ENCODE assay signal across 8 cellular contexts in genomic region chr4:48016141-48017107, GRCh38. TPM values are rescaled to one million over a fixed set of nuclear protein-coding genes. Genes with fewer than 3 reads are reported as not detected.
DNase-seq lines count a peak whose midpoint lies in the region; ATAC-seq and TF ChIP-seq lines count a peak whose summit lies in the region.

TSS of gene CNGA1 (minus strand) at chr4:48016681. CDS start at chr4:47952689, 63,992 bp downstream.
TSS of gene NIPAL1 (plus strand) at chr4:48016772. CDS start at chr4:48016840, 68 bp downstream.

- H3K4me1 ChIP-seq in effector memory CD4-positive, alpha-beta T cell (ENCODE audit: control insufficient read depth, insufficient read depth, low read length, poor library complexity, severe bottlenecking) = peaks cover 13% of the 10 kb centered on the region

- peak; percentile 49 for TF ChIP-seq CTCF in C4-2B (conservative IDR thresholded peaks at IDR 0.05)
- TF ChIP-seq CTCF in activated CD8-positive, alpha-beta T cell treated with anti-CD3 and anti-CD28 coated beads for 36 hours (IDR thresholded peaks at IDR 0.05) = no peak

- CTCF ChIA-PET in activated CD8-positive, alpha-beta T cell treated with anti-CD3 and anti-CD28 coated beads for 36 hours (lab: Charles Lee) = interaction anchor here (1.0 to 4.2 kb wide), 5 partner anchors 17 to 74 kb away, joined by 3 to 44 read pairs (median 3); no protein-coding TSS in a partner anchor

- H3K9me3 ChIP-seq in effector memory CD4-positive, alpha-beta T cell (ENCODE audit: control insufficient read depth, low read length) = no peaks in the 10 kb centered on the region

- peak within 1 kb of the TSS; percentile 75 for H3K4me3 ChIP-seq in effector memory CD4-positive, alpha-beta T cell (ENCODE audit: insufficient read depth, low read depth, low read length, poor library complexity, severe bottlenecking)

- H3K36me3 Mint-ChIP-seq in activated CD8-positive, alpha-beta T cell treated with anti-CD3 and anti-CD28 coated beads for 36 hours (ENCODE audit: low read depth) = no peaks in the 10 kb centered on the region
- H3K36me3 Mint-ChIP-seq in memory B cell = no peaks in the 10 kb centered on the region

- DNase-seq in NCI-H748 (lab: John Stamatoyannopoulos, UW; ENCODE audit: unreplicated experiment) (peak; percentile 85), memory B cell (ENCODE audit: low spot score in 2 of 2) (peak; percentile 25 to 60)
- DNase-seq in activated CD8-positive, alpha-beta T cell treated with anti-CD3 and anti-CD28 coated beads for 36 hours = peak; percentile 69
- DNase-seq in effector memory CD4-positive, alpha-beta T cell = peak; percentile 43 to 64 (median 56)
- DNase-seq in stimulated activated CD8-positive, alpha-beta memory T cell treated with anti-CD3 and anti-CD28 coated beads, Interleukin-12 subunit alpha, Interleukin-12 subunit beta, amount 100 ng/mL, for 1 hour (ENCODE audit: low read depth) = peak; percentile 35

- no peaks in the 10 kb centered on the region for H3K9me3 Mint-ChIP-seq in activated CD8-positive, alpha-beta T cell treated with anti-CD3 and anti-CD28 coated beads for 36 hours
- no peaks in the 10 kb centered on the region for H3K9me3 Mint-ChIP-seq in memory B cell

- H3K27me3 ChIP-seq in effector memory CD4-positive, alpha-beta T cell (replicated peaks; ENCODE audit: control insufficient read depth, insufficient read depth, low read length, poor library complexity, severe bottlenecking) = no peaks in the 10 kb centered on the region

- peak within 1 kb of the TSS; percentile 47 for H3K27ac ChIP-seq in C4-2B
- H3K27ac ChIP-seq in effector memory CD4-positive, alpha-beta T cell (ENCODE audit: insufficient read depth, low read length, poor library complexity, severe bottlenecking) = peak within 1 kb of the TSS; percentile 33

- peaks cover 23% of the 10 kb centered on the region for H3K4me1 Mint-ChIP-seq in activated CD8-positive, alpha-beta T cell treated with anti-CD3 and anti-CD28 coated beads for 36 hours (ENCODE audit: low read depth)
- H3K4me1 Mint-ChIP-seq in memory B cell = peaks cover 12% of the 10 kb centered on the region

- POLR2A ChIA-PET in activated CD8-positive, alpha-beta T cell treated with anti-CD3 and anti-CD28 coated beads for 36 hours (lab: Charles Lee) = interaction anchor here (0.6 to 1.0 kb wide), 2 partner anchors 12 to 16 kb away, joined by 4 to 5 read pairs; no protein-coding TSS in a partner anchor

- peaks cover 17% of the 10 kb centered on the region for H3K27me3 Mint-ChIP-seq in activated CD8-positive, alpha-beta T cell treated with anti-CD3 and anti-CD28 coated beads for 36 hours
- peaks cover 13% of the 10 kb centered on the region for H3K27me3 Mint-ChIP-seq in memory B cell

- H3K27ac Mint-ChIP-seq in activated CD8-positive, alpha-beta T cell treated with anti-CD3 and anti-CD28 coated beads for 36 hours = peak within 1 kb of the TSS; percentile 42
- H3K27ac Mint-ChIP-seq in memory B cell = no peak within 1 kb of the TSS

- peak within 1 kb of the TSS; percentile 79 for H3K4me3 Mint-ChIP-seq in activated CD8-positive, alpha-beta T cell treated with anti-CD3 and anti-CD28 coated beads for 36 hours
- peak within 1 kb of the TSS; percentile 82 for H3K4me3 Mint-ChIP-seq in memory B cell

- peak; percentile 86 for ATAC-seq in GM19395 (IDR thresholded peaks at IDR 0.05; ENCODE audit: unreplicated experiment)
- peak; percentile 84 for ATAC-seq in HG03460 (IDR thresholded peaks at IDR 0.05; ENCODE audit: unreplicated experiment)
- ATAC-seq in activated CD8-positive, alpha-beta T cell treated with anti-CD3 and anti-CD28 coated beads for 36 hours = peak; percentile 89
- peak; percentile 86 for ATAC-seq in memory B cell (ENCODE audit: low read depth)

- intact Hi-C loops in activated CD8-positive, alpha-beta T cell treated with anti-CD3 and anti-CD28 coated beads for 36 hours (cut with micrococcal nuclease) = loop anchor here (5.0 kb wide), 1 partner anchor 71 kb away; no protein-coding TSS in a partner anchor

- H3K36me3 ChIP-seq in effector memory CD4-positive, alpha-beta T cell (ENCODE audit: control insufficient read depth, insufficient read depth, low read length) = no peaks in the 10 kb centered on the region

RNA-seq across cellular contexts. Expression of gene CNGA1, which starts in this region (rescaled TPM):
- total RNA-seq in activated CD8-positive, alpha-beta T cell treated with anti-CD3 and anti-CD28 coated beads for 36 hours = under 1 TPM in 1 of 2 experiments, not detected in 1; 0.50 TPM

RNA-seq across cellular contexts. Expression of gene NIPAL1, which starts in this region (rescaled TPM):
- 1 to 10 TPM; 1.1 to 1.9 TPM for total RNA-seq in activated CD8-positive, alpha-beta T cell treated with anti-CD3 and anti-CD28 coated beads for 36 hours

Comparison
In these comparisons a context has a peak if more than half of its experiments do, and no peak if none do; other contexts are left out.
1. Peak in every context shown above with its lines: DNase-seq, ATAC-seq, H3K4me3 ChIP-seq and H3K27ac ChIP-seq.
2. DNase-seq: peak in every context shown above with its lines; median percentile 85 in NCI-H748; 69 in activated CD8-positive, alpha-beta T cell treated with anti-CD3 and anti-CD28 coated beads for 36 hours; 56 in effector memory CD4-positive, alpha-beta T cell; 42 in memory B cell; 35 in stimulated activated CD8-positive, alpha-beta memory T cell treated with anti-CD3 and anti-CD28 coated beads, Interleukin-12 subunit alpha, Interleukin-12 subunit beta, amount 100 ng/mL, for 1 hour.